18 cellular contexts compared by ENCODE assay signal in genomic region chr1:14849038-14849437, GRCh38.
DNase-seq lines count a peak whose midpoint lies in the region; ATAC-seq, FAIRE-seq and TF ChIP-seq lines count a peak whose summit lies in the region.
"Had no signal": no experiment of that assay in that cellular context is flagged by ENCODE, and none has a peak within 500 bp of the region (broad histone marks: within the 10 kb centered on the region; RNA-seq: fewer than 3 reads in every experiment).

No MANE protein-coding gene starts in this region.

- ATAC-seq in GM21619 (IDR thresholded peaks at IDR 0.05; ENCODE audit: unreplicated experiment) = no peak
- ATAC-seq: HepG2 had no signal

- peaks cover 13% of the 10 kb centered on the region for H3K27me3 Mint-ChIP-seq in nephron progenitor cell (ENCODE audit: low read depth, poor library complexity)

- DNase-seq in AG20443 (ENCODE audit: low spot score) (peak; percentile 42), HFF-Myc (ENCODE audit: extremely low read depth, low read depth) (peak; percentile 67), fibroblast of gingiva (ENCODE audit: low read depth) (peak; percentile 92), nephron progenitor cell (no peak), C1 segment of cervical spinal cord (lab: John Stamatoyannopoulos, UW) (no peak), small intestine (no peak), germinal center (ENCODE audit: low spot score) (no peak)
- DNase-seq: CD4-positive, CD25-positive, alpha-beta regulatory T cell; DMS153; DND-41; MV-4-11; NCI-H2029; NCI-H446; NCI-H524 treated with DMSO at 0.1 percent for 48 hours; NCI-H774; SK-N-SH had no signal

- no peaks in the 10 kb centered on the region for H3K9me3 ChIP-seq in small intestine (ENCODE audit: control insufficient read depth, low read depth)
- H3K9me3 ChIP-seq: SK-N-SH had no signal

- H3K27me3 ChIP-seq in small intestine (ENCODE audit: control insufficient read depth in 2 of 2, insufficient read depth in 2 of 2, low read length in 2 of 2) = no peaks in the 10 kb centered on the region

- H3K27ac ChIP-seq in small intestine (ENCODE audit: low read depth in 1 of 2, low read length in 1 of 2) = no peak overlapping the region

- H3K9me3 Mint-ChIP-seq in nephron progenitor cell = peaks cover 4% of the 10 kb centered on the region

- peaks cover 48% of the 10 kb centered on the region for H3K4me1 Mint-ChIP-seq in nephron progenitor cell
- H3K4me1 Mint-ChIP-seq: CD4-positive, CD25-positive, alpha-beta regulatory T cell had no signal

- TF ChIP-seq CTCF in HFF-Myc (IDR thresholded peaks at IDR 0.05; ENCODE audit: low read depth, low read length, missing control alignments) = no peak
- TF ChIP-seq CTCF in nephron progenitor cell (IDR thresholded peaks at IDR 0.05) = no peak

- H3K4me3 Mint-ChIP-seq in nephron progenitor cell = no peak overlapping the region
- H3K4me3 Mint-ChIP-seq: CD4-positive, CD25-positive, alpha-beta regulatory T cell had no signal

- 76 to 89% (median 88%) methylated on average over 8 of the region's 8 CpGs for WGBS in small intestine, 3 donors

- H3K36me3 Mint-ChIP-seq in nephron progenitor cell (ENCODE audit: low read depth) = peaks cover 10% of the 10 kb centered on the region
- H3K36me3 Mint-ChIP-seq: CD4-positive, CD25-positive, alpha-beta regulatory T cell had no signal

- H3K4me3 ChIP-seq in HFF-Myc (replicated peaks; ENCODE audit: low read depth, low read length) = no peak overlapping the region
- no peak overlapping the region for H3K4me3 ChIP-seq in small intestine (ENCODE audit: low read depth in 1 of 2, low read length in 2 of 2)

- FAIRE-seq in small intestine (lab: Jason Lieb, UNC) = no peak
- FAIRE-seq: HepG2 had no signal

- H3K4me1 ChIP-seq in small intestine (ENCODE audit: control insufficient read depth in 2 of 2, insufficient read depth in 1 of 2, low read depth in 1 of 2, low read length in 1 of 2) = no peaks in the 10 kb centered on the region

- H3K27ac Mint-ChIP-seq in nephron progenitor cell = peak overlapping the region; percentile 93
- H3K27ac Mint-ChIP-seq: CD4-positive, CD25-positive, alpha-beta regulatory T cell had no signal

- H3K36me3 ChIP-seq in small intestine (ENCODE audit: control insufficient read depth in 2 of 2, insufficient read depth in 2 of 2, low read length in 2 of 2) = no peaks in the 10 kb centered on the region

Comparison
In these comparisons a context has a peak if more than half of its experiments do, and no peak if none do; other contexts are left out.
1. DNase-seq: peak in AG20443 (single experiment), HFF-Myc (single experiment) and fibroblast of gingiva (single experiment); none in nephron progenitor cell (single experiment), C1 segment of cervical spinal cord (0 of 14), small intestine (single experiment) and germinal center (single experiment).